ENCODE assay signal across 8 cellular contexts in the genomic region with DNA sequence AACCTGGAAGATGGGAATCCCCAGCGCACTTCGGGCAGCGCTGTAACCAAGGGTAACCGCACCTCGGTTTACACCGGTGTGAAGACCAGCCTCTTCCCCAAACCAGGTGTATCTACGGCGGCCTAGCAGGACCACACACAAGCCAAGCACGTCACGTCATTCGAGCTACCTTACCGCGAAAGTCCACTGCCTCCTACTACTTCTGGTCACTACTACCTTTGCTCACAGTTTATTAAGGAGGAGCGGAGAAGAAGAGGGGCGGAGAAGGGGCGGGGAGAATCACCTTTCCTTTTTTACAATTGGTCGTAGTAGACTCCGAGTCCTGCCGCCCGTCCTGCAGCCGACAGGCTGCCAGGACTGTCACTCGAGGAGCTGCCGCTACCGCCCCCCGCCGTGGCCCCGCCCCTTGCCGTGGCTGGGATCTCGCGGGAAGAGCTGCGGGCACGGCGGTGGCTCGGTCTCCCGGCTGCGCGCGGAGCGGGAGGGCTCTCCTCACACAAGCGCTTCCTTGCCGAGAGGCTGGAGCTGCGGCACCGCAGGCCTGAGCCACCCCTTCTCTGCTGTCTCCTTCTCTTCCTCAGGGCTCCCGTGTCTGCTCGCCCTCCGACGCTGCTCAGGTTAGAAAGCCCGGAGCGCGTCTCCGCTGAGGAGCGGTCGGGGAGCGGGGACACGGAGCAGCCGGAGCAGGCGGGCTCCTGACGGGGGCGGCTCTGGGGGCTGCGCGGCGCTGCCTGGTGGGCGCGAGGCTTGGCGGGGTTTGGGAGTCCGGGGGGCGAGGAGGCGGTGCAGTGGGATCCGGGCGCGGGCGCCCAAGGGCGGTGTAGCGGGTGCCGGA. TPM values are rescaled to one million over a fixed set of nuclear protein-coding genes. Genes with fewer than 3 reads are reported as not detected.
DNase-seq lines count a peak whose midpoint lies in the region; ATAC-seq and TF ChIP-seq lines count a peak whose summit lies in the region.

A gene (plus strand): TSS at position 495 of the 835 bp plus-strand sequence. CDS start 95,172 bp downstream, outside the sequence.

- H2AFZ ChIP-seq in neuronal stem cell (ENCODE audit: low read length): peak within 1 kb of the TSS; percentile 100

- 0% methylated on average over 11 of the region's 75 CpGs; no CpG with 5 or more reads in 1 of the 2 donors for WGBS in gastroesophageal sphincter (ENCODE audit: low coverage in 1 of 2), 2 donors
- no CpG with 5 or more reads among the region's 75 CpGs for WGBS in neuronal stem cell (ENCODE audit: extremely low coverage in 2 of 2, insufficient read length in 2 of 2, insufficient replicate concordance in 1 of 2), 2 donors

- CTCF ChIA-PET in activated naive CD4-positive, alpha-beta T cell treated with anti-CD3 and anti-CD28 coated beads, Interleukin-2, amount 10 ng/mL, durations not matched to agents 7 days and 5 days (lab: Charles Lee): interaction anchor here (1.1 to 1.4 kb wide), 2 partner anchors 129 to 234 kb away, joined by 4 to 5 read pairs; no protein-coding TSS in a partner anchor

- peak; percentile 76 to 81 for TF ChIP-seq POLR2A in gastroesophageal sphincter (IDR thresholded peaks at IDR 0.05)

- H3K27me3 ChIP-seq in gastroesophageal sphincter (no peaks in the 10 kb centered on the region), neuronal stem cell (ENCODE audit: control insufficient read depth in 3 of 3, insufficient read depth in 3 of 3, low read depth in 1 of 3, low read length in 3 of 3) (peaks cover 0 to 35% (median 2%) of the 10 kb centered on the region in 3 experiments), subcutaneous abdominal adipose tissue (ENCODE audit: control insufficient read depth in 5 of 5, insufficient read depth in 4 of 5, low read length in 5 of 5) (no peaks in the 10 kb centered on the region)

- H3K27ac Mint-ChIP-seq in activated naive CD4-positive, alpha-beta T cell treated with anti-CD3 and anti-CD28 coated beads, Interleukin-2, amount 10 ng/mL, durations not matched to agents 7 days and 5 days: peak within 1 kb of the TSS; percentile 73

- ATAC-seq in gastroesophageal sphincter: peak; percentile 99

- H3K9me3 Mint-ChIP-seq in activated naive CD4-positive, alpha-beta T cell treated with anti-CD3 and anti-CD28 coated beads, Interleukin-2, amount 10 ng/mL, durations not matched to agents 7 days and 5 days: no peaks in the 10 kb centered on the region

- H3K18ac ChIP-seq in neuronal stem cell (ENCODE audit: low read length): peak within 1 kb of the TSS; percentile 96

- no peak for TF ChIP-seq CTCF in HFF-Myc (IDR thresholded peaks at IDR 0.05; ENCODE audit: low read depth, low read length, missing control alignments)
- peak in 1 of 4 experiments; percentile 18 for TF ChIP-seq CTCF in gastroesophageal sphincter (IDR thresholded peaks at IDR 0.05)

- H3K36me3 ChIP-seq in gastroesophageal sphincter (no peaks in the 10 kb centered on the region), neuronal stem cell (replicated peaks in 1 of 2; ENCODE audit: control insufficient read depth in 2 of 2, insufficient read depth in 2 of 2, low read length in 2 of 2) (no peaks in the 10 kb centered on the region), subcutaneous abdominal adipose tissue (ENCODE audit: control insufficient read depth in 5 of 5, insufficient read depth in 5 of 5, low read length in 5 of 5) (no peaks in the 10 kb centered on the region)

- no peaks in the 10 kb centered on the region for H3K36me3 Mint-ChIP-seq in activated naive CD4-positive, alpha-beta T cell treated with anti-CD3 and anti-CD28 coated beads, Interleukin-2, amount 10 ng/mL, durations not matched to agents 7 days and 5 days

- no peak for TF ChIP-seq EP300 in gastroesophageal sphincter (IDR thresholded peaks at IDR 0.05)

- H2AK5ac ChIP-seq in neuronal stem cell (ENCODE audit: low read depth, low read length): peak within 1 kb of the TSS; percentile 64

- H3K79me1 ChIP-seq in neuronal stem cell (ENCODE audit: low read depth, low read length): no peaks in the 10 kb centered on the region

- no peak within 1 kb of the TSS for H2BK12ac ChIP-seq in neuronal stem cell (ENCODE audit: low read length)

- peak within 1 kb of the TSS; percentile 87 for H3K4me2 ChIP-seq in neuronal stem cell (ENCODE audit: insufficient read depth, low read length, poor library complexity, severe bottlenecking)

- H4K8ac ChIP-seq in neuronal stem cell (ENCODE audit: low read depth, low read length): no peak within 1 kb of the TSS

- H3K4me1 Mint-ChIP-seq in activated naive CD4-positive, alpha-beta T cell treated with anti-CD3 and anti-CD28 coated beads, Interleukin-2, amount 10 ng/mL, durations not matched to agents 7 days and 5 days: peaks cover 12% of the 10 kb centered on the region

- peak within 1 kb of the TSS; percentile 92 for H3K9ac ChIP-seq in neuronal stem cell (ENCODE audit: low read depth, low read length, poor library complexity)
- H3K9ac ChIP-seq in subcutaneous abdominal adipose tissue (ENCODE audit: low read length in 5 of 5): peak within 1 kb of the TSS; percentile 51 to 96 (median 87)

- H3K4me3 Mint-ChIP-seq in activated naive CD4-positive, alpha-beta T cell treated with anti-CD3 and anti-CD28 coated beads, Interleukin-2, amount 10 ng/mL, durations not matched to agents 7 days and 5 days: peak within 1 kb of the TSS; percentile 93

- H3K23ac ChIP-seq in neuronal stem cell (ENCODE audit: low read depth, low read length, poor library complexity): peak within 1 kb of the TSS; percentile 99

- H3K27ac ChIP-seq in gastroesophageal sphincter (peak within 1 kb of the TSS; percentile 15 to 88 (median 84)), neuronal stem cell (replicated peaks; ENCODE audit: low read length) (peak within 1 kb of the TSS; percentile 86), subcutaneous abdominal adipose tissue (ENCODE audit: low read depth, low read length) (peak within 1 kb of the TSS; percentile 66)

- in situ Hi-C loops in SK-MEL-5 (cut with HindIII; ENCODE audit: low pct_unique_long_range_greater_than_20kb, low sequenced_read_pairs): no loop called here

- H3K4ac ChIP-seq in neuronal stem cell (ENCODE audit: low read length): no peak within 1 kb of the TSS

- H3K14ac ChIP-seq in neuronal stem cell (ENCODE audit: low read length): peak within 1 kb of the TSS; percentile 97

- H2BK120ac ChIP-seq in neuronal stem cell (ENCODE audit: low read depth, low read length): peak within 1 kb of the TSS; percentile 32

- peaks cover 0 to 11% (median 0%) of the 10 kb centered on the region in 3 donors for H3K4me1 ChIP-seq in gastroesophageal sphincter
- H3K4me1 ChIP-seq in neuronal stem cell (ENCODE audit: control insufficient read depth in 2 of 2, insufficient read depth in 1 of 2, low read depth in 1 of 2, low read length in 2 of 2): peaks cover 4 to 7% of the 10 kb centered on the region in 2 donors
- peaks cover 0 to 22% (median 15%) of the 10 kb centered on the region in 5 donors for H3K4me1 ChIP-seq in subcutaneous abdominal adipose tissue (ENCODE audit: control insufficient read depth in 5 of 5, insufficient read depth in 5 of 5, low read length in 5 of 5)

- peak within 1 kb of the TSS; percentile 55 for H2BK5ac ChIP-seq in neuronal stem cell (ENCODE audit: low read length)

- no peaks in the 10 kb centered on the region for H3K9me3 ChIP-seq in gastroesophageal sphincter
- H3K9me3 ChIP-seq in neuronal stem cell (replicated peaks in 1 of 2; ENCODE audit: control insufficient read depth in 2 of 2, insufficient read depth in 1 of 2, low read depth in 1 of 2, low read length in 2 of 2): no peaks in the 10 kb centered on the region
- H3K9me3 ChIP-seq in subcutaneous abdominal adipose tissue (ENCODE audit: control insufficient read depth in 5 of 5, low read length in 5 of 5): no peaks in the 10 kb centered on the region

- H3K4me3 ChIP-seq in HFF-Myc (replicated peaks; ENCODE audit: low read depth, low read length) (peak within 1 kb of the TSS; percentile 87), gastroesophageal sphincter (peak within 1 kb of the TSS; percentile 65 to 98), neuronal stem cell (ENCODE audit: low read length in 2 of 2) (peak within 1 kb of the TSS; percentile 70 to 85), subcutaneous abdominal adipose tissue (ENCODE audit: low read depth in 1 of 5, low read length in 5 of 5) (peak within 1 kb of the TSS; percentile 91 to 99 (median 94))

- H4K91ac ChIP-seq in neuronal stem cell (ENCODE audit: low read depth, low read length, poor library complexity): no peak within 1 kb of the TSS

- H2BK15ac ChIP-seq in neuronal stem cell (ENCODE audit: low read length): peak within 1 kb of the TSS; percentile 23

- DNase-seq in GM03348 (ENCODE audit: low spot score) (peak; percentile 100), HFF-Myc (ENCODE audit: extremely low read depth, low read depth) (peak; percentile 70), NAMALWA (ENCODE audit: low spot score) (peak; percentile 96), SK-MEL-5 (ENCODE audit: low read depth, low spot score) (peak; percentile 96), neuronal stem cell (ENCODE audit: low spot score) (peak; percentile 95)
- peak; percentile 95 for DNase-seq in activated naive CD4-positive, alpha-beta T cell treated with anti-CD3 and anti-CD28 coated beads, Interleukin-2, amount 10 ng/mL, durations not matched to agents 7 days and 5 days

- peaks cover 40% of the 10 kb centered on the region for H3K27me3 Mint-ChIP-seq in activated naive CD4-positive, alpha-beta T cell treated with anti-CD3 and anti-CD28 coated beads, Interleukin-2, amount 10 ng/mL, durations not matched to agents 7 days and 5 days

RNA-seq across cellular contexts. Expression of the gene that starts here (rescaled TPM):
- 41.9 and 43.3 TPM in 2 replicates for total RNA-seq in SK-MEL-5 (2014; rRNA removed; shearing (Covaris generic))
- 27.2 and 33.7 TPM in 2 replicates for polyA plus RNA-seq in SK-MEL-5 (2015; cell fraction: cytosol; rRNA removed)
- 19.7 and 30.0 TPM in 2 replicates for polyA plus RNA-seq in SK-MEL-5 (2015; cell fraction: nucleus; rRNA removed)
- total RNA-seq in gastroesophageal sphincter: 10 to 100 TPM in 3 of 4 donors, 1 to 10 TPM in 1; 5.9 to 18.8 (median 10.2) TPM
- polyA plus RNA-seq in neuronal stem cell (2013, experiment 1 of 2): 7.5 TPM
- 7.5 TPM for polyA plus RNA-seq in neuronal stem cell (2013, experiment 2 of 2)

Comparison
In these comparisons a context has a peak if more than half of its experiments do, and no peak if none do; other contexts are left out.
1. Peak in every context shown above with its lines: DNase-seq, ATAC-seq, H3K4me3 ChIP-seq and H3K27ac ChIP-seq.